ENCODE assay signal across 10 cellular contexts in the genomic region with DNA sequence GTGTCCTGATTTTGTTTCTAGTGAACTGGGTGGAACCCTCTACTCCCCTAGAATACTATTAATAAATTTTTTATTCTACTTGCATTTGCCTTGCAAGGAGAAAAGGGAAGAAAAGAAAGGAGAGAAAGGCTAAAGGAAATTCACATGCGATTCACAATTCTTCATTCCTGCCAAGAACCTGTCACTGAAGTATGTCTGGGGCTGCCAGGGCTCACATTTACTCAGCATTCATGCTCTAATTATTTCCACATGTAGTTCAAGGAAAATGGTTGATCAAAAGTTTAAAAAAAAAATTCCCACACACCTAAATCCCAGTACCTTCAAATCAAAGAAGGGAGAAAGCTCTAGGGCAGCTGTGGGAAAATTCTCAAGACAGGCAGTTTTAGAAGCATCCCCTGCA. TPM values are rescaled to one million over a fixed set of nuclear protein-coding genes. Genes with fewer than 3 reads are reported as not detected.
DNase-seq lines count a peak whose midpoint lies in the region; ATAC-seq and TF ChIP-seq lines count a peak whose summit lies in the region.
"Had no signal": no experiment of that assay in that cellular context is flagged by ENCODE, and none has a peak within 500 bp of the region (broad histone marks: within the 10 kb centered on the region; RNA-seq: fewer than 3 reads in every experiment).

No MANE protein-coding gene starts in this region.

- 11% methylated on average over 1 of the region's 1 CpG for WGBS in suprapubic skin

- no peak for TF ChIP-seq POLR2A in suprapubic skin (IDR thresholded peaks at IDR 0.05)

- H3K4me1 ChIP-seq in HEK293 (ENCODE audit: control insufficient read depth, insufficient read depth, low read length) (no peaks in the 10 kb centered on the region), suprapubic skin (peaks cover 51% of the 10 kb centered on the region)

- intact Hi-C loops in left colon (cut with DNase I, micrococcal nuclease), result no loop called here

- H3K36me3 ChIP-seq in HEK293 (ENCODE audit: control insufficient read depth in 2 of 2, insufficient read depth in 1 of 2, low read length in 2 of 2), result peaks cover 4 to 45% of the 10 kb centered on the region in 2 experiments; a peak in 2 of 3 replicates
- peaks cover 2% of the 10 kb centered on the region for H3K36me3 ChIP-seq in suprapubic skin

- H3K4me3 ChIP-seq in HEK293 (ENCODE audit: low read depth, low read length), result no peak overlapping the region
- H3K4me3 ChIP-seq in suprapubic skin, result no peak overlapping the region

- H3K9me3 ChIP-seq in HEK293 (ENCODE audit: control insufficient read depth, insufficient read depth, low read depth, low read length) (no peaks in the 10 kb centered on the region), suprapubic skin (no peaks in the 10 kb centered on the region)

- peak; percentile 16 for DNase-seq in cerebellum (ENCODE audit: low spot score)
- DNase-seq in suprapubic skin (ENCODE audit: low spot score in 2 of 2), result peak in 1 of 2 donors; percentile 60
- no peak for DNase-seq in NCI-H345 (lab: John Stamatoyannopoulos, UW)
- DNase-seq in left colon, result no peak
- DNase-seq in COLO829 (ENCODE audit: low spot score), result no peak
- DNase-seq in stimulated activated CD4-positive, alpha-beta T cell treated with anti-CD3 and anti-CD28 coated beads, Interleukin-2, amount 100 ng/mL, for 24 hours, result no peak
- DNase-seq: immature natural killer cell, NCI-H82 had no signal

- TF ChIP-seq CTCF in HEK293 (tag by site-specific recombination; IDR thresholded peaks at IDR 0.05) (no peak), suprapubic skin (IDR thresholded peaks at IDR 0.05) (no peak)

- H3K27me3 ChIP-seq in layer of hippocampus (ENCODE audit: control insufficient read depth, insufficient read depth, low read length), result no peaks in the 10 kb centered on the region
- no peaks in the 10 kb centered on the region for H3K27me3 ChIP-seq in suprapubic skin

- CTCF ChIA-PET in HEK293 (lab: Yijun Ruan, JAX), result no interaction called here

- H3K27ac ChIP-seq in HEK293 (ENCODE audit: extremely low read depth, low read depth, low read length), result no peak overlapping the region
- peak overlapping the region; percentile 38 for H3K27ac ChIP-seq in layer of hippocampus (ENCODE audit: low read depth, low read length)
- peak overlapping the region; percentile 50 for H3K27ac ChIP-seq in suprapubic skin

- TF ChIP-seq EP300 in suprapubic skin (IDR thresholded peaks at IDR 0.05), result no peak

- POLR2A ChIA-PET in HEK293 (lab: Yijun Ruan, JAX), result no interaction called here

- no peak for ATAC-seq in left colon

TF ChIP-seq in HEK293, 187 proteins besides CTCF, POLR2A, EP300 and RAD21:
- TF ChIP-seq PRDM1 (tag by site-specific recombination; IDR thresholded peaks at IDR 0.05) (0 out of 2 replicates have a peak, but pooled peaks have one; percentile 15), EGR2 (tag by site-specific recombination; IDR thresholded peaks at IDR 0.05; ENCODE audit: low read depth) (no peak)

RNA-seq across cellular contexts. Expression of gene FSTL1, which starts 24.9 kb away (rescaled TPM):
- total RNA-seq in cerebellum, result 66.6 TPM
- 10 to 100 TPM; 58.3 to 75.3 (median 63.9) TPM for total RNA-seq in suprapubic skin
- 10 to 100 TPM; 34.4 to 61.7 TPM for total RNA-seq in left colon
